In genomic region chr10:31745612-31746376, GRCh38 we compare ENCODE assay signal across 9 cellular contexts.
DNase-seq lines count a peak whose midpoint lies in the region; ATAC-seq and TF ChIP-seq lines count a peak whose summit lies in the region.
"Had no signal": no experiment of that assay in that cellular context is flagged by ENCODE, and none has a peak within 500 bp of the region (broad histone marks: within the 10 kb centered on the region; RNA-seq: fewer than 3 reads in every experiment).

No MANE protein-coding gene starts in this region.

- H3K9me3 ChIP-seq in RWPE2 (ENCODE audit: severe bottlenecking), result no peaks in the 10 kb centered on the region

- H3K4me3 ChIP-seq in RWPE2 (ENCODE audit: severe bottlenecking), result no peak overlapping the region

- H3K4me1 ChIP-seq in RWPE2 (ENCODE audit: insufficient read depth, poor library complexity, severe bottlenecking), result peaks cover 12% of the 10 kb centered on the region

- DNase-seq in RWPE2 (ENCODE audit: low spot score) (no peak), anterior cingulate cortex (lab: John Stamatoyannopoulos, UW) (no peak), OCI-M2 (lab: John Stamatoyannopoulos, UW; ENCODE audit: unreplicated experiment) (no peak)
- no peak for DNase-seq in central memory CD8-positive, alpha-beta T cell (ENCODE audit: low spot score in 2 of 2)
- DNase-seq in stimulated activated CD4-positive, alpha-beta T cell treated with anti-CD3 and anti-CD28 coated beads, Interleukin-15, amount 100 ng/mL, for 24 hours, result peak; percentile 62
- DNase-seq: NCI-H510A treated with DMSO at 0.1 percent for 48 hours had no signal

- TF ChIP-seq CTCF in RWPE2 (IDR thresholded peaks at IDR 0.05; ENCODE audit: poor library complexity, severe bottlenecking), result no peak

- H3K27me3 ChIP-seq in RWPE2 (ENCODE audit: insufficient read depth, poor library complexity, severe bottlenecking), result no peaks in the 10 kb centered on the region

- no peaks in the 10 kb centered on the region for H3K36me3 Mint-ChIP-seq in central memory CD8-positive, alpha-beta T cell (ENCODE audit: insufficient read depth)

- H3K4me3 Mint-ChIP-seq in central memory CD8-positive, alpha-beta T cell, result no peak overlapping the region

- ATAC-seq in GM21367 (IDR thresholded peaks at IDR 0.05; ENCODE audit: unreplicated experiment) (peak; percentile 54), RWPE2 (ENCODE audit: low read depth) (peak; percentile 100), HG03139 (IDR thresholded peaks at IDR 0.05; ENCODE audit: unreplicated experiment) (no peak), HG03520 (IDR thresholded peaks at IDR 0.05; ENCODE audit: unreplicated experiment) (no peak)
- ATAC-seq in central memory CD8-positive, alpha-beta T cell (replicated peaks; ENCODE audit: extremely low read depth, poor library complexity, severe bottlenecking), result peak; percentile 72

- H3K4me1 Mint-ChIP-seq in central memory CD8-positive, alpha-beta T cell, result peaks cover 5% of the 10 kb centered on the region

- no peaks in the 10 kb centered on the region for H3K27me3 Mint-ChIP-seq in central memory CD8-positive, alpha-beta T cell

- H3K27ac Mint-ChIP-seq in central memory CD8-positive, alpha-beta T cell (ENCODE audit: low read depth), result no peak overlapping the region

- peak overlapping the region; percentile 89 for H3K27ac ChIP-seq in RWPE2 (ENCODE audit: poor library complexity, severe bottlenecking)

- no peaks in the 10 kb centered on the region for H3K36me3 ChIP-seq in RWPE2 (ENCODE audit: low read depth)

- H3K9me3 Mint-ChIP-seq in central memory CD8-positive, alpha-beta T cell, result no peaks in the 10 kb centered on the region

Comparison
In these comparisons a context has a peak if more than half of its experiments do, and no peak if none do; other contexts are left out.
1. ATAC-seq: peak in GM21367 (single experiment), RWPE2 (single experiment) and central memory CD8-positive, alpha-beta T cell (single experiment); none in HG03139 (single experiment) and HG03520 (single experiment).